Comparison of ENCODE assay signal across 8 cellular contexts in the genomic region with DNA sequence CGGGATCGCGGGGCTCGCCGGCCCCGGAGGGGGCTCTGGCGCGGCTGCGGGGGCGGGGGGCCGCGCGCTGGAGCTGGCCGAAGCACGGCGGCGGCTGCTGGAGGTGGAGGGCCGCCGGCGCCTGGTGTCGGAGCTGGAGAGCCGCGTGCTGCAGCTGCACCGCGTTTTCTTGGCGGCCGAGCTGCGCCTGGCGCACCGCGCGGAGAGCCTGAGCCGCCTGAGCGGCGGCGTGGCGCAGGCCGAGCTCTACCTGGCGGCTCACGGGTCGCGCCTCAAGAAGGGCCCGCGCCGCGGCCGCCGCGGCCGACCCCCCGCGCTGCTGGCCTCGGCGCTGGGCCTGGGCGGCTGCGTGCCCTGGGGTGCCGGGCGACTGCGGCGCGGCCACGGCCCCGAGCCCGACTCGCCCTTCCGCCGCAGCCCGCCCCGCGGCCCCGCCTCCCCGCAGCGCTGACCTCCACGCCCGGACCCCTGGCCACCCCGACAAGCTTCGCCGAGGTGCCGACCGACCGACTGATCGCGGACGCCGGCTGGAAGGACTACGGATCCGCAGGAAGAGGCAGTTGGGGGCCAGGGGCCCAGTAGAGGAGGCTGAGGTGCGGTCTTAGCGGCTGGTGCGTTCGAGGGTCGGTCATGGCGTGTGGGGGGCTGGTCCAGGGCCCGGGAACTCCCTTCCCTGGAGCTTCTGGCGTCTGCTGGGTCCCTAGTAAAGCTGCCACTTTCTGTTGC. TPM values are rescaled to one million over a fixed set of nuclear protein-coding genes. Genes with fewer than 3 reads are reported as not detected.
DNase-seq lines count a peak whose midpoint lies in the region; ATAC-seq and TF ChIP-seq lines count a peak whose summit lies in the region.

No MANE protein-coding gene starts in this region.

- BruUV-seq in Panc1 (replicated peaks; lab: Mats Ljungman, UMichigan) (no TSS peak), mammary epithelial cell (replicated peaks; lab: Mats Ljungman, UMichigan) (no TSS peak)

- H2AFZ ChIP-seq in mammary epithelial cell (ENCODE audit: low read depth, low read length), result no peak overlapping the region

- TF ChIP-seq EP300 in transverse colon (IDR thresholded peaks at IDR 0.05; ENCODE audit: low read depth), result no peak

- ATAC-seq in Panc1, result peak; percentile 5; the same call in 1 of the 2 replicates
- ATAC-seq in memory B cell (ENCODE audit: low read depth), result peak; percentile 52
- no peak for ATAC-seq in GM21447 (IDR thresholded peaks at IDR 0.05; ENCODE audit: unreplicated experiment)

- WGBS in mammary epithelial cell (ENCODE audit: low coverage, missing lambda C conversion rate), result 0% methylated on average over 15 of the region's 95 CpGs
- WGBS in transverse colon (ENCODE audit: low coverage in 1 of 2), 2 donors, result 0% methylated on average over 53 of the region's 95 CpGs; no CpG with 5 or more reads in 1 of the 2 donors

- H3K4me3 ChIP-seq in Panc1 (ENCODE audit: low read depth in 2 of 2, low read length in 2 of 2) (peak overlapping the region; percentile 57 to 68), mammary epithelial cell (replicated peaks in 1 of 3; ENCODE audit: insufficient read depth in 1 of 3, low read depth in 2 of 3, low read length in 3 of 3) (peak overlapping the region; percentile 79 to 92 (median 83)), transverse colon (peak overlapping the region; percentile 45 to 90 (median 68))

- no peaks in the 10 kb centered on the region for H3K36me3 Mint-ChIP-seq in memory B cell

- H3K9ac ChIP-seq in mammary epithelial cell (ENCODE audit: insufficient read depth, low read length), result peak overlapping the region; percentile 79

- H3K4me2 ChIP-seq in mammary epithelial cell (ENCODE audit: insufficient read depth, low read depth, low read length), result peak overlapping the region; percentile 78

- H3K4me1 Mint-ChIP-seq in memory B cell, result peaks cover 15% of the 10 kb centered on the region

- no peak overlapping the region for H3K27ac Mint-ChIP-seq in memory B cell

- TF ChIP-seq CTCF in Panc1 (IDR thresholded peaks at IDR 0.05), result no peak
- no peak for TF ChIP-seq CTCF in mammary epithelial cell (conservative IDR thresholded peaks at IDR 0.05 in 1 of 2, IDR thresholded peaks at IDR 0.05 in 1 of 2; ENCODE audit: extremely low read depth in 1 of 2, insufficient read depth in 1 of 2, low read depth in 1 of 2, low read length in 2 of 2)
- no peak for TF ChIP-seq CTCF in transverse colon (IDR thresholded peaks at IDR 0.05)

- CTCF ChIA-PET in Panc1 (lab: Charles Lee) (interaction anchor here (0.7 to 1.2 kb wide), 3 partner anchors 27 to 558 kb away, joined by 3 to 9 read pairs (median 7); no protein-coding TSS in a partner anchor), mammary epithelial cell (lab: Charles Lee; ENCODE audit: low non-redundant PET) (interaction anchor here (0.5 kb wide), 1 partner anchor 101 kb away, joined by 5 read pairs; no protein-coding TSS in a partner anchor)

- H3K27me3 ChIP-seq in Panc1 (ENCODE audit: control insufficient read depth, insufficient read depth, low read length) (no peaks in the 10 kb centered on the region), mammary epithelial cell (ENCODE audit: insufficient read depth, low read length) (no peaks in the 10 kb centered on the region), transverse colon (peaks cover 65% of the 10 kb centered on the region)

- DNase-seq in NCI-H82 (lab: John Stamatoyannopoulos, UW), result peak; percentile 62
- DNase-seq in NCI-H82 treated with DMSO at 0.1 percent for 48 hours (lab: John Stamatoyannopoulos, UW; ENCODE audit: unreplicated experiment), result no peak
- no peak for DNase-seq in Panc1 (ENCODE audit: low read depth, low spot score)
- no peak for DNase-seq in mammary epithelial cell
- DNase-seq in memory B cell (ENCODE audit: low spot score in 2 of 2), result peak in 1 of 2 donors; percentile 32
- DNase-seq in transverse colon, result no peak
- DNase-seq in ACHN, result no peak

- POLR2A ChIA-PET in Panc1 (lab: Charles Lee), result interaction anchor here (0.6 to 1.1 kb wide), 2 partner anchors 19 to 113 kb away, joined by 3 to 5 read pairs; no protein-coding TSS in a partner anchor

- TF ChIP-seq POLR2A in transverse colon (IDR thresholded peaks at IDR 0.05), result no peak

- H3K9me3 Mint-ChIP-seq in memory B cell, result no peaks in the 10 kb centered on the region

- no peaks in the 10 kb centered on the region for H4K20me1 ChIP-seq in mammary epithelial cell (ENCODE audit: insufficient read depth, low read length)

- H3K27me3 Mint-ChIP-seq in memory B cell, result peaks cover 20% of the 10 kb centered on the region

- intact Hi-C loops in Panc1 (cut with micrococcal nuclease; ENCODE audit: unreplicated experiment) (no loop called here), mammary epithelial cell (cut with micrococcal nuclease) (no loop called here), transverse colon (cut with DNase I; ENCODE audit: low total_unique reads) (loop anchor here (10.0 kb wide), 1 partner anchor 291 kb away; no protein-coding TSS in a partner anchor)

- H3K36me3 ChIP-seq in Panc1 (ENCODE audit: control insufficient read depth, insufficient read depth, low read length), result no peaks in the 10 kb centered on the region; the same call in none of the 2 replicates
- H3K36me3 ChIP-seq in mammary epithelial cell (ENCODE audit: insufficient read depth, low read length), result no peaks in the 10 kb centered on the region
- no peaks in the 10 kb centered on the region for H3K36me3 ChIP-seq in transverse colon

- peak overlapping the region; percentile 79 for H3K4me3 Mint-ChIP-seq in memory B cell

- dilution Hi-C loops in mammary epithelial cell (cut with HindIII; ENCODE audit: low sequenced_read_pairs), result no loop called here

- H3K4me1 ChIP-seq in Panc1 (ENCODE audit: control insufficient read depth, insufficient read depth, low read length), result peaks cover 52% of the 10 kb centered on the region
- H3K4me1 ChIP-seq in mammary epithelial cell (ENCODE audit: insufficient read depth, low read length), result peaks cover 64% of the 10 kb centered on the region
- peaks cover 12 to 31% (median 20%) of the 10 kb centered on the region in 4 donors for H3K4me1 ChIP-seq in transverse colon

- H3K27ac ChIP-seq in Panc1 (ENCODE audit: low read length) (peak overlapping the region; percentile 78; the same call in 1 of the 2 replicates), mammary epithelial cell (ENCODE audit: insufficient read depth, low read depth, low read length) (peak overlapping the region; percentile 90), transverse colon (peak overlapping the region; percentile 67 to 83 (median 77))

- in situ Hi-C loops in Panc1 (cut with HindIII; ENCODE audit: low pct_unique_long_range_greater_than_20kb, low sequenced_read_pairs) (no loop called here), mammary epithelial cell (cut with MboI; ENCODE audit: low sequenced_read_pairs in 2 of 2) (no loop called here), transverse colon (cut with MboI; ENCODE audit: low pct_ligation_motif_present in 1 of 4, low pct_unique_long_range_greater_than_20kb in 1 of 4, low sequenced_read_pairs in 3 of 4) (loop anchor here in 1 of 4 donors (10.0 kb wide), 1 partner anchor 101 kb away; no protein-coding TSS in a partner anchor), ACHN (cut with HindIII; ENCODE audit: low pct_ligation_motif_present, low pct_unique_long_range_greater_than_20kb, low sequenced_read_pairs) (no loop called here)

- peaks cover 38% of the 10 kb centered on the region for H3K79me2 ChIP-seq in mammary epithelial cell (ENCODE audit: insufficient read depth, low read length)

- H3K9me3 ChIP-seq in Panc1 (ENCODE audit: control insufficient read depth, insufficient read depth, low read depth, low read length), result no peaks in the 10 kb centered on the region
- H3K9me3 ChIP-seq in mammary epithelial cell (replicated peaks; ENCODE audit: insufficient read depth, low read length), result no peaks in the 10 kb centered on the region
- no peaks in the 10 kb centered on the region for H3K9me3 ChIP-seq in transverse colon

RNA-seq across cellular contexts. Expression of a gene that starts 0.7 kb away (rescaled TPM):
- total RNA-seq in Panc1 (2021; ENCODE audit: unreplicated experiment), result 81.2 TPM
- polyA plus RNA-seq in Panc1 (2012; ENCODE audit: insufficient read length), result 95.3 TPM
- total RNA-seq in mammary epithelial cell, result 100 to 1,000 TPM in 1 of 2 donors, 10 to 100 TPM in 1; 99.0 to 142 TPM
- polyA plus RNA-seq in mammary epithelial cell, result 196 TPM
- 75.9 TPM for polyA minus RNA-seq in mammary epithelial cell
- 1 to 10 TPM in 2 of 4 donors, under 1 TPM in 1, not detected in 1; 0.80 to 4.1 (median 2.3) TPM for total RNA-seq in transverse colon

RNA-seq across cellular contexts. Expression of a gene that starts 18.5 kb away (rescaled TPM):
- total RNA-seq in Panc1 (2021; ENCODE audit: unreplicated experiment), result 12.6 TPM
- 9.5 TPM for polyA plus RNA-seq in Panc1 (2012; ENCODE audit: insufficient read length)
- 10 to 100 TPM; 23.4 to 50.7 TPM for total RNA-seq in mammary epithelial cell
- polyA plus RNA-seq in mammary epithelial cell, result 21.8 TPM
- 24.1 TPM for polyA minus RNA-seq in mammary epithelial cell
- total RNA-seq in transverse colon, result 10 to 100 TPM in 1 of 4 donors, 1 to 10 TPM in 3; 5.2 to 22.5 (median 8.3) TPM

RNA-seq across cellular contexts. Expression of a gene that starts 33.9 kb away (rescaled TPM):
- total RNA-seq in Panc1 (2021; ENCODE audit: unreplicated experiment), result 3.2 TPM
- 3.8 TPM for polyA plus RNA-seq in Panc1 (2012; ENCODE audit: insufficient read length)
- total RNA-seq in mammary epithelial cell, result 10 to 100 TPM; 15.2 to 24.7 TPM
- 26.4 TPM for polyA plus RNA-seq in mammary epithelial cell
- polyA minus RNA-seq in mammary epithelial cell, result 25.0 TPM
- 10 to 100 TPM; 11.6 to 36.2 (median 29.8) TPM for total RNA-seq in transverse colon

Comparison
In these comparisons a context has a peak if more than half of its experiments do, and no peak if none do; other contexts are left out.
1. RNA of a gene that starts 0.7 kb away (total RNA-seq): 99.0 to 142 TPM in mammary epithelial cell and 81.2 TPM in Panc1 (single experiment); 0.80 to 4.1 TPM in transverse colon; every median in the first group is over 10 times any median in the second.
2. Peak in every context shown above with its lines, with median percentiles within 50 percentile points of each other: H3K27ac ChIP-seq and H3K4me3 ChIP-seq.